ENCODE assay signal across 31 cellular contexts in genomic region chr3:76768912-76769311, GRCh38.
A peak's percentile ranks its signal among the peaks of the same experiment; 100 is the strongest.
DNase-seq lines count a peak whose midpoint lies in the region; ATAC-seq, FAIRE-seq and TF ChIP-seq lines count a peak whose summit lies in the region.
"Had no signal": no experiment of that assay in that cellular context is flagged by ENCODE, and none has a peak within 500 bp of the region (broad histone marks: within the 10 kb centered on the region; RNA-seq: fewer than 3 reads in every experiment).

No MANE protein-coding gene starts in this region.

- no peak overlapping the region for H3K9ac ChIP-seq in HepG2 (ENCODE audit: insufficient read depth, low read depth, low read length)
- H3K9ac ChIP-seq in GM12878 (ENCODE audit: control insufficient read depth, insufficient read depth, low read length) = no peak overlapping the region
- H3K9ac ChIP-seq: BLaER1; BLaER1 treated with 17β-estradiol and CSF1 and Interleukin-3, amounts not matched to agents 10 nM and 100 nM had no signal

- H3K79me2 ChIP-seq in HepG2 (ENCODE audit: insufficient read depth, low read length) (no peaks in the 10 kb centered on the region), GM12878 (ENCODE audit: control insufficient read depth, insufficient read depth, low read length) (no peaks in the 10 kb centered on the region)

- no peak for FAIRE-seq in HepG2 (lab: Jason Lieb, UNC)
- no peak for FAIRE-seq in A549 (lab: Jason Lieb, UNC)
- peak; percentile 7 for FAIRE-seq in GM12878 (lab: Jason Lieb, UNC)
- FAIRE-seq: D721Med had no signal

- TF ChIP-seq POLR2A in HepG2 (IDR thresholded peaks at IDR 0.05; ENCODE audit: insufficient read depth in 1 of 2, low read depth in 2 of 2, low read length in 2 of 2) (no peak), right lobe of liver (IDR thresholded peaks at IDR 0.05) (no peak), A549 (IDR thresholded peaks at IDR 0.05; ENCODE audit: low read length) (no peak), GM12878 (IDR thresholded peaks at IDR 0.05; ENCODE audit: low read depth, low read length) (no peak)

- no peak for TF ChIP-seq RAD21 in HepG2 (CRISPR knock-in tag; IDR thresholded peaks at IDR 0.05)
- no peak for TF ChIP-seq RAD21 in A549 (conservative IDR thresholded peaks at IDR 0.05 in 1 of 2, IDR thresholded peaks at IDR 0.05 in 1 of 2)
- TF ChIP-seq RAD21 in GM12878 (IDR thresholded peaks at IDR 0.05; ENCODE audit: insufficient read depth, low read depth, low read length) = no peak

- TF ChIP-seq CTCF in HepG2 (CRISPR knock-in tag; IDR thresholded peaks at IDR 0.05) = no peak
- TF ChIP-seq CTCF in right lobe of liver (IDR thresholded peaks at IDR 0.05) = no peak
- no peak for TF ChIP-seq CTCF in A549 (IDR thresholded peaks at IDR 0.05)
- no peak for TF ChIP-seq CTCF in GM12878 (IDR thresholded peaks at IDR 0.05 in 2 of 3, conservative IDR thresholded peaks at IDR 0.05 in 1 of 3; ENCODE audit: control insufficient read depth in 2 of 3, extremely low read depth in 1 of 3, insufficient read depth in 1 of 3, low read depth in 3 of 3, low read length in 3 of 3)

- in situ Hi-C loops in HepG2 (cut with HindIII; ENCODE audit: extremely low pct_ligation_motif_present, low pct_unique_long_range_greater_than_20kb) = no loop called here
- in situ Hi-C loops in GM12878 (cut with MboI) = no loop called here

- no peaks in the 10 kb centered on the region for H3K4me1 ChIP-seq in HepG2 (ENCODE audit: insufficient read depth, low read length)
- H3K4me1 ChIP-seq in right lobe of liver = no peaks in the 10 kb centered on the region
- no peaks in the 10 kb centered on the region for H3K4me1 ChIP-seq in A549
- H3K4me1 ChIP-seq in GM12878 (ENCODE audit: control insufficient read depth, insufficient read depth, low read length) = no peaks in the 10 kb centered on the region
- H3K4me1 ChIP-seq: BE2C; BLaER1; BLaER1 treated with 17β-estradiol and CSF1 and Interleukin-3, amounts not matched to agents 10 nM and 100 nM; Caco-2 had no signal

- H3K9me3 ChIP-seq in HepG2 (ENCODE audit: low read length) (no peaks in the 10 kb centered on the region), right lobe of liver (no peaks in the 10 kb centered on the region), A549 (no peaks in the 10 kb centered on the region), GM12878 (replicated peaks; ENCODE audit: control insufficient read depth, insufficient read depth, low read length) (no peaks in the 10 kb centered on the region)
- H3K9me3 ChIP-seq: BE2C; BLaER1; BLaER1 treated with 17β-estradiol and CSF1 and Interleukin-3, amounts not matched to agents 10 nM and 100 nM; Caco-2 had no signal

- H3K4me3 ChIP-seq in HepG2 (replicated peaks in 1 of 3; ENCODE audit: insufficient read depth in 1 of 3, low read depth in 2 of 3, low read length in 3 of 3) (no peak overlapping the region), right lobe of liver (no peak overlapping the region), A549 (no peak overlapping the region), GM12878 (no peak overlapping the region)
- H3K4me3 ChIP-seq: BLaER1; BLaER1 treated with 17β-estradiol and CSF1 and Interleukin-3, amounts not matched to agents 10 nM and 100 nM had no signal

- 22% methylated on average over 4 of the region's 4 CpGs for WGBS in HepG2 (ENCODE audit: low lambda C conversion rate)
- 61% methylated on average over 4 of the region's 4 CpGs for WGBS in right lobe of liver (ENCODE audit: insufficient coverage, low coverage, low lambda C conversion rate, missing lambda C conversion rate)
- 8% methylated on average over 4 of the region's 4 CpGs for WGBS in A549 (ENCODE audit: missing lambda C conversion rate)
- WGBS in GM12878 (ENCODE audit: insufficient coverage, insufficient replicate concordance, low lambda C conversion rate, missing lambda C conversion rate) = 2% methylated on average over 4 of the region's 4 CpGs

- H3K27me3 ChIP-seq in HepG2 (ENCODE audit: control insufficient read depth in 1 of 2, insufficient read depth in 2 of 2, low read length in 2 of 2) (no peaks in the 10 kb centered on the region), right lobe of liver (no peaks in the 10 kb centered on the region), GM12878 (replicated peaks in 1 of 2; ENCODE audit: control insufficient read depth in 2 of 2, insufficient read depth in 2 of 2, low read length in 1 of 2) (no peaks in the 10 kb centered on the region)
- H3K27me3 ChIP-seq: BE2C; BLaER1; BLaER1 treated with 17β-estradiol and CSF1 and Interleukin-3, amounts not matched to agents 10 nM and 100 nM had no signal

- DNase-seq in HepG2 (ENCODE audit: low spot score) = no peak
- DNase-seq in right lobe of liver = no peak
- DNase-seq in A549 (ENCODE audit: low read depth in 1 of 2, low spot score in 1 of 2) = no peak
- DNase-seq in GM12878 (ENCODE audit: low read depth, low spot score) = no peak
- no peak for DNase-seq in NCI-H1436 (lab: John Stamatoyannopoulos, UW)
- DNase-seq: 8988T; ACHN; AML-193; BE2C; C1 segment of cervical spinal cord; Caco-2; Calu3; CD4-positive, alpha-beta memory T cell; CD4-positive, alpha-beta T cell; CD4-positive, CD25-positive, alpha-beta regulatory T cell; CD8-positive, alpha-beta memory T cell; CD8-positive, alpha-beta T cell; COR-L47; DMS 273 treated with DMSO at 0.1 percent for 48 hours; DMS153; DMS53; DMS79; DMS79 treated with DMSO at 0.1 percent for 48 hours; DND-41; EL had no signal

- ATAC-seq in HepG2 (no peak), right lobe of liver (no peak), A549 (no peak), GM12878 (no peak), GM19324 (IDR thresholded peaks at IDR 0.05; ENCODE audit: low FRiP score, unreplicated experiment) (no peak)
- ATAC-seq: CD8-positive, alpha-beta T cell had no signal

- POLR2A ChIA-PET in HepG2 (lab: Yijun Ruan, JAX) = no interaction called here
- POLR2A ChIA-PET in A549 (lab: Yijun Ruan, JAX) = no interaction called here
- POLR2A ChIA-PET in GM12878 (lab: Charles Lee) = no interaction called here

- H2AFZ ChIP-seq in HepG2 (ENCODE audit: low read length) (no peak overlapping the region), GM12878 (ENCODE audit: control insufficient read depth, low read depth, low read length) (no peak overlapping the region)

- SMC1A ChIA-PET in GM12878 (lab: Charles Lee; ENCODE audit: uncharacterized antibody, unreplicated experiment) = no interaction called here

- no peak overlapping the region for H3K4me2 ChIP-seq in HepG2 (ENCODE audit: low read depth, low read length)
- H3K4me2 ChIP-seq in A549 = no peak overlapping the region
- no peak overlapping the region for H3K4me2 ChIP-seq in GM12878 (ENCODE audit: control insufficient read depth, insufficient read depth)
- H3K4me2 ChIP-seq: BLaER1; BLaER1 treated with 17β-estradiol and CSF1 and Interleukin-3, amounts not matched to agents 10 nM and 100 nM had no signal

- H3K36me3 ChIP-seq in HepG2 (replicated peaks in 1 of 2; ENCODE audit: control insufficient read depth in 1 of 2, insufficient read depth in 2 of 2, low read length in 2 of 2) = no peaks in the 10 kb centered on the region
- H3K36me3 ChIP-seq in right lobe of liver = no peaks in the 10 kb centered on the region
- no peaks in the 10 kb centered on the region for H3K36me3 ChIP-seq in GM12878 (ENCODE audit: control insufficient read depth in 2 of 2, insufficient read depth in 2 of 2, low read length in 1 of 2)
- H3K36me3 ChIP-seq: BE2C; BLaER1; BLaER1 treated with 17β-estradiol and CSF1 and Interleukin-3, amounts not matched to agents 10 nM and 100 nM had no signal

- TF ChIP-seq EP300 in HepG2 (IDR thresholded peaks at IDR 0.05; ENCODE audit: low read depth in 2 of 2, low read length in 2 of 2) (no peak), HepG2 (CRISPR knock-in tag; IDR thresholded peaks at IDR 0.05; ENCODE audit: borderline replicate concordance) (no peak), A549 (IDR thresholded peaks at IDR 0.05) (no peak), GM12878 (IDR thresholded peaks at IDR 0.05; ENCODE audit: borderline replicate concordance in 1 of 2, control insufficient read depth in 1 of 2, low read depth in 2 of 2, low read length in 2 of 2) (no peak)

- BruUV-seq in HepG2 (replicated peaks; lab: Mats Ljungman, UMichigan) (no TSS peak), GM12878 (replicated peaks; lab: Mats Ljungman, UMichigan) (no TSS peak)

- RAD21 ChIA-PET in GM12878 (lab: Charles Lee; ENCODE audit: unreplicated experiment) = no interaction called here

- H3K27ac ChIP-seq in HepG2 (ENCODE audit: extremely low read length, insufficient read depth, low read length) (no peak overlapping the region), right lobe of liver (no peak overlapping the region), A549 (no peak overlapping the region), GM12878 (ENCODE audit: control insufficient read depth, insufficient read depth) (no peak overlapping the region)
- H3K27ac ChIP-seq: 22Rv1; BLaER1; BLaER1 treated with 17β-estradiol and CSF1 and Interleukin-3, amounts not matched to agents 10 nM and 100 nM; C4-2B had no signal

- CTCF ChIA-PET in HepG2 (lab: Yijun Ruan, JAX; ENCODE audit: low intra/inter-chr PET ratio, low total read pairs) = no interaction called here
- CTCF ChIA-PET in A549 (lab: Yijun Ruan, JAX) = no interaction called here
- CTCF ChIA-PET in GM12878 (lab: Yijun Ruan, JAX) = interaction anchor here (0.6 kb wide), 1 partner anchor 36 kb away, joined by 3 read pairs; no protein-coding TSS in a partner anchor

- intact Hi-C loops in HepG2 (cut with micrococcal nuclease; ENCODE audit: unreplicated experiment) (no loop called here), right lobe of liver (cut with DNase I) (no loop called here), GM12878 (cut with micrococcal nuclease; ENCODE audit: unreplicated experiment) (no loop called here)

- H4K20me1 ChIP-seq in HepG2 (ENCODE audit: insufficient read depth, low read length) (no peaks in the 10 kb centered on the region), GM12878 (ENCODE audit: control insufficient read depth, insufficient read depth) (no peaks in the 10 kb centered on the region)
- H4K20me1 ChIP-seq: BLaER1; BLaER1 treated with 17β-estradiol and CSF1 and Interleukin-3, amounts not matched to agents 10 nM and 100 nM had no signal

TF ChIP-seq in HepG2, 621 proteins besides CTCF, POLR2A, EP300 and RAD21 (continues in another document):
- peak; percentile 78; the same call in 1 of the 2 replicates for TF ChIP-seq RFX5 (IDR thresholded peaks at IDR 0.05; ENCODE audit: low read depth, low read length)

TF ChIP-seq in A549, 52 proteins besides CTCF, POLR2A, EP300 and RAD21 (continues in another document):
- TF ChIP-seq RFX5 (IDR thresholded peaks at IDR 0.05) = peak; percentile 90
- no peak for TF ChIP-seq ZNF302 (CRISPR knock-in tag; IDR thresholded peaks at IDR 0.05)

TF ChIP-seq in GM12878, 131 proteins besides CTCF, POLR2A, EP300 and RAD21:
- TF ChIP-seq RFX5 (IDR thresholded peaks at IDR 0.05; ENCODE audit: low read depth, low read length) (peak; percentile 54; the same call in 1 of the 2 replicates), RCOR1 (conservative IDR thresholded peaks at IDR 0.05; ENCODE audit: low read depth, low read length) (no peak)

Comparison
In these comparisons a context has a peak if more than half of its experiments do, and no peak if none do; other contexts are left out.
1. Of the 75 proteins assayed by ChIP-seq in both HepG2 and GM12878: peak only in HepG2: none; only in GM12878: none; in both: RFX5; in neither: 74.